Comparison of ENCODE assay signal across 8 cellular contexts in genomic region chr4:118034061-118034785, GRCh38. TPM values are rescaled to one million over a fixed set of nuclear protein-coding genes. Genes with fewer than 3 reads are reported as not detected.
A peak's percentile ranks its signal among the peaks of the same experiment; 100 is the strongest.
DNase-seq lines count a peak whose midpoint lies in the region; ATAC-seq and TF ChIP-seq lines count a peak whose summit lies in the region.

Gene NDST3, plus strand, starts transcription at chr4:118034486. Its CDS starts 19,425 bp downstream, at chr4:118053911.

- intact Hi-C loops in testis (cut with DNase I; ENCODE audit: low total_unique reads) = no loop called here

- H3K36me3 ChIP-seq in Peyer's patch (no peaks in the 10 kb centered on the region), testis (ENCODE audit: low read depth, missing control alignments) (no peaks in the 10 kb centered on the region)

- ATAC-seq in GM19372 (IDR thresholded peaks at IDR 0.05; ENCODE audit: low read depth, unreplicated experiment) (peak; percentile 59), left lobe of liver (peak; percentile 79), GM19455 (IDR thresholded peaks at IDR 0.05; ENCODE audit: unreplicated experiment) (no peak)

- H3K9me3 ChIP-seq in Peyer's patch (no peaks in the 10 kb centered on the region), testis (no peaks in the 10 kb centered on the region)

- no peak for TF ChIP-seq EP300 in Ishikawa (IDR thresholded peaks at IDR 0.05; ENCODE audit: borderline replicate concordance)

- no peak for TF ChIP-seq POLR2A in Peyer's patch (IDR thresholded peaks at IDR 0.05)
- TF ChIP-seq POLR2A in testis (IDR thresholded peaks at IDR 0.05) = no peak

- DNase-seq in DMS 273 (lab: John Stamatoyannopoulos, UW; ENCODE audit: unreplicated experiment) (peak; percentile 92), Peyer's patch (no peak), cerebellum (ENCODE audit: low spot score) (peak; percentile 88), left lobe of liver (ENCODE audit: low spot score) (peak; percentile 50), testis (peak; percentile 89)

- peak; percentile 93 for TF ChIP-seq RAD21 in Ishikawa (IDR thresholded peaks at IDR 0.05; ENCODE audit: low read depth)

- peak within 1 kb of the TSS; percentile 14 to 53 (median 40) for H3K4me3 ChIP-seq in Peyer's patch
- H3K4me3 ChIP-seq in testis = peak within 1 kb of the TSS; percentile 46 to 54

- TF ChIP-seq CTCF in Peyer's patch (IDR thresholded peaks at IDR 0.05) (peak in 3 of 6 experiments; percentile 25 to 44 (median 33)), testis (IDR thresholded peaks at IDR 0.05) (peak; percentile 23 to 35 (median 23))

- no peak within 1 kb of the TSS for H3K27ac ChIP-seq in Peyer's patch
- no peak within 1 kb of the TSS for H3K27ac ChIP-seq in testis

- H3K4me1 ChIP-seq in Peyer's patch (peaks cover 0 to 7% (median 3%) of the 10 kb centered on the region in 4 donors), testis (no peaks in the 10 kb centered on the region)

- no peaks in the 10 kb centered on the region for H3K27me3 ChIP-seq in Peyer's patch
- no peaks in the 10 kb centered on the region for H3K27me3 ChIP-seq in testis

- WGBS in testis, 2 donors = 17 to 21% methylated on average over 11 of the region's 11 CpGs

TF ChIP-seq in Ishikawa, 13 proteins besides CTCF, POLR2A, EP300 and RAD21:
- TF ChIP-seq CEBPB (IDR thresholded peaks at IDR 0.05) (0 out of 2 replicates have a peak, but pooled peaks have one; percentile 5), TCF12 (IDR thresholded peaks at IDR 0.05; ENCODE audit: low read depth) (no peak)
- TF ChIP-seq, protein P1, sequence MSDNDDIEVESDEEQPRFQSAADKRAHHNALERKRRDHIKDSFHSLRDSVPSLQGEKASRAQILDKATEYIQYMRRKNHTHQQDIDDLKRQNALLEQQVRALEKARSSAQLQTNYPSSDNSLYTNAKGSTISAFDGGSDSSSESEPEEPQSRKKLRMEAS (IDR thresholded peaks at IDR 0.05) = no peak

RNA-seq across cellular contexts. Expression of gene NDST3, which starts in this region (rescaled TPM):
- not detected for total RNA-seq in Peyer's patch
- total RNA-seq in cerebellum = 47.4 TPM
- 0.48 TPM for total RNA-seq in left lobe of liver
- total RNA-seq in testis = under 1 TPM; 0.47 to 0.50 TPM
- polyA plus RNA-seq in testis (ENCODE audit: insufficient read depth, low read depth, low replicate concordance) = 0.11 TPM

Comparison
In these comparisons a context has a peak if more than half of its experiments do, and no peak if none do; other contexts are left out.
1. RNA of gene NDST3 (total RNA-seq): 47.4 TPM in cerebellum (single experiment); 0.47 to 0.50 TPM in testis, 0.48 TPM in left lobe of liver (single experiment) and not detected in Peyer's patch; every median in the first group is over 10 times any median in the second.
2. Peak in DNase-seq and ATAC-seq in left lobe of liver; RNA of the gene not detected or under 1 TPM.
3. Peak in DNase-seq and H3K4me3 ChIP-seq in testis; RNA of the gene not detected or under 1 TPM.
4. DNase-seq: peak in DMS 273 (single experiment) and cerebellum (single experiment); none in Peyer's patch (0 of 3).